ENCODE assay signal across 8 cellular contexts in genomic region chr2:241148891-241149674, GRCh38. TPM values are rescaled to one million over a fixed set of nuclear protein-coding genes. Genes with fewer than 3 reads are reported as not detected.
A peak's percentile ranks its signal among the peaks of the same experiment; 100 is the strongest.
DNase-seq lines count a peak whose midpoint lies in the region; ATAC-seq and TF ChIP-seq lines count a peak whose summit lies in the region.

TSS of gene PASK (minus strand) at chr2:241149472. CDS start at chr2:241143032, 6,440 bp downstream.

- H3K36me3 Mint-ChIP-seq in activated B cell treated with CpG ODN at 0.5 μM for 24 hours (ENCODE audit: low read depth): peaks cover 26% of the 10 kb centered on the region

- POLR2A ChIA-PET in activated B cell treated with CpG ODN at 0.5 μM for 24 hours (lab: Charles Lee): interaction anchor here (0.6 to 5.5 kb wide), 16 partner anchors 9 to 235 kb away, joined by 3 to 137 read pairs (median 6); partner anchors contain the start of genes HDLBP, MTERF4 and SEPTIN2

- peak within 1 kb of the TSS; percentile 100 for H3K4me3 Mint-ChIP-seq in activated B cell treated with CpG ODN at 0.5 μM for 24 hours

- H3K27ac ChIP-seq in caudate nucleus (ENCODE audit: low read depth, low read length): peak within 1 kb of the TSS; percentile 60

- intact Hi-C loops in activated B cell treated with CpG ODN at 0.5 μM for 24 hours (cut with micrococcal nuclease): loop anchor here (1.0 kb wide), 1 partner anchor 207 kb away; the partner anchor contains the start of gene FARP2

- peaks cover 26% of the 10 kb centered on the region for H3K4me1 Mint-ChIP-seq in activated B cell treated with CpG ODN at 0.5 μM for 24 hours

- H3K27me3 Mint-ChIP-seq in activated B cell treated with CpG ODN at 0.5 μM for 24 hours: no peaks in the 10 kb centered on the region

- peak; percentile 69 for DNase-seq in AG09319 (ENCODE audit: extremely low read depth, low read depth)
- DNase-seq in NCI-H345 treated with DMSO at 0.1 percent for 48 hours (lab: John Stamatoyannopoulos, UW; ENCODE audit: unreplicated experiment): peak; percentile 98
- DNase-seq in activated B cell treated with CpG ODN at 0.5 μM for 24 hours: peak; percentile 78
- DNase-seq in caudate nucleus (lab: John Stamatoyannopoulos, UW): peak; percentile 16 to 98 (median 90)
- DNase-seq in iris pigment epithelial cell (ENCODE audit: low read depth): peak; percentile 97
- peak; percentile 87 to 93 for DNase-seq in stimulated activated CD4-positive, alpha-beta T cell treated with anti-CD3 and anti-CD28 coated beads, Interleukin-12 subunit alpha, Interleukin-12 subunit beta, amount 100 ng/mL, for 24 hours (ENCODE audit: low read depth in 2 of 2)

- CTCF ChIA-PET in activated B cell treated with CpG ODN at 0.5 μM for 24 hours (lab: Charles Lee): interaction anchor here (1.0 to 3.9 kb wide), 8 partner anchors 9 to 234 kb away, joined by 3 to 69 read pairs (median 4); no protein-coding TSS in a partner anchor

- ATAC-seq in GM19025 (IDR thresholded peaks at IDR 0.05; ENCODE audit: low read depth, unreplicated experiment) (peak; percentile 59), HG03280 (IDR thresholded peaks at IDR 0.05; ENCODE audit: unreplicated experiment) (peak; percentile 71), activated B cell treated with CpG ODN at 0.5 μM for 24 hours (ENCODE audit: low read depth) (peak; percentile 78)

- TF ChIP-seq CTCF in AG09319 (IDR thresholded peaks at IDR 0.05; ENCODE audit: low read depth, low read length) (no peak), activated B cell treated with CpG ODN at 0.5 μM for 24 hours (IDR thresholded peaks at IDR 0.05) (no peak)

- H3K27ac Mint-ChIP-seq in activated B cell treated with CpG ODN at 0.5 μM for 24 hours: peak within 1 kb of the TSS; percentile 95

- no peaks in the 10 kb centered on the region for H3K9me3 Mint-ChIP-seq in activated B cell treated with CpG ODN at 0.5 μM for 24 hours

RNA-seq across cellular contexts. Expression of gene PASK, which starts in this region (rescaled TPM):
- total RNA-seq in activated B cell treated with CpG ODN at 0.5 μM for 24 hours: 113 and 150 TPM in 2 replicates

Comparison
In these comparisons a context has a peak if more than half of its experiments do, and no peak if none do; other contexts are left out.
1. Peak in every context shown above with its lines: DNase-seq, ATAC-seq and H3K27ac ChIP-seq.